In the genomic region with DNA sequence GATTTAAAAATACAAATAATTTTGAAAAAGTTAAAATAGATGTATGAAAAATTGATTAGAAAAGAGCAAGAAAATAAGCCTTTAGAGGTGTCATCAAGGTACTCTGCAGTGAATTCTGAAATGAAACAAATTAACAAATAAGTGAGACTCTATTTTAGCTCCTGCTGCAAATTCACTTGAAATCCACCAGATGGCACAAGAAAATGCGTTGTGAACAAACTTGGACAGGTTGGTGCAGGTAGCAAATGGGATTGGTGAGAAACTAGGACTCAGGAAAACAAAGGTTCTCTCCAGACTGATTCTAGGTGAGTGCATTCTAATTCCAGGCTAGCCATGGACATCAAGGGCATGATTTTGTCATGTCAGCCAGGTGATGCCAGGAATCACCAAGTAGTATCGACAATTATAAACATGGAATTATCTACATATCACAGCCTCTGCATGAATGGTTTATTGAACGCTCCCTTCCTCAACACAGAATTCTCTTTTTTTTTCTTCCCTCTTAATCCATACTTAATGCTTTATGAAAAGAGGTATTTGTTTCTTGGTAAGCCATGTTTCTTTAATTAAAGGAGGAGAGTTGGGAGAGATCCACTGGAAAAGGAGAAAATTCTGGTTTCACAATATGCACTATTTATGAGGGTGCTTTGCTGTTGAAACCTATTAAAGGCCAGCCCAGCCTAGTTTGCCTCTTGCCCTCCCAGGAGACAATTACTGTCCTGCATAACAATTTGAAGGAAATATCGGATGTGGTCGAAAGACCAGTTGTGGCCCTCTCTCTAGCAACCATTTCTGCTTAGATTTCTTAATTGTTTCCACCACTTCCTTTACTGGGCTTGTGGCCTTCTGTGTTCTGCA, we compare ENCODE assay signal across 7 cellular contexts.
A peak's percentile ranks its signal among the peaks of the same experiment; 100 is the strongest.
DNase-seq lines count a peak whose midpoint lies in the region; ATAC-seq, FAIRE-seq and TF ChIP-seq lines count a peak whose summit lies in the region.

No MANE protein-coding gene starts in this region.

- H3K36me3 ChIP-seq in kidney (ENCODE audit: control insufficient read depth in 1 of 2, insufficient read depth in 2 of 2, low read length in 2 of 2): no peaks in the 10 kb centered on the region

- no peaks in the 10 kb centered on the region for H3K4me1 Mint-ChIP-seq in T-helper 2 cell treated with Interferon-gamma antibody and Interleukin-4, amounts not matched to agents 5 μg/mL and 100 μg/mL, for 36 hours (ENCODE audit: low read depth)

- H3K4me3 Mint-ChIP-seq in T-helper 2 cell treated with Interferon-gamma antibody and Interleukin-4, amounts not matched to agents 5 μg/mL and 100 μg/mL, for 36 hours: no peak overlapping the region

- H3K4me3 ChIP-seq in astrocyte of the cerebellum (ENCODE audit: low read depth, low read length) (no peak overlapping the region), kidney (ENCODE audit: low read length in 2 of 2) (no peak overlapping the region)

- no peaks in the 10 kb centered on the region for H3K9me3 Mint-ChIP-seq in T-helper 2 cell treated with Interferon-gamma antibody and Interleukin-4, amounts not matched to agents 5 μg/mL and 100 μg/mL, for 36 hours

- peak; percentile 71 for FAIRE-seq in kidney (lab: Jason Lieb, UNC)

- no peak overlapping the region for H3K27ac ChIP-seq in kidney (ENCODE audit: low read depth in 2 of 2, low read length in 2 of 2)

- DNase-seq in LHCN-M2 (ENCODE audit: low read depth) (peak; percentile 14), astrocyte of the cerebellum (ENCODE audit: low read depth) (peak; percentile 13), kidney (no peak)
- no peak for DNase-seq in T-helper 2 cell treated with Interferon-gamma antibody and Interleukin-4, amounts not matched to agents 5 μg/mL and 100 μg/mL, for 36 hours (ENCODE audit: low spot score)
- DNase-seq in activated naive CD4-positive, alpha-beta T cell (lab: John Stamatoyannopoulos, UW): no peak

- H3K4me1 ChIP-seq in kidney (ENCODE audit: control insufficient read depth in 1 of 2, insufficient read depth in 1 of 2, low read depth in 1 of 2, low read length in 2 of 2): no peaks in the 10 kb centered on the region

- ATAC-seq in GM19463 (IDR thresholded peaks at IDR 0.05; ENCODE audit: unreplicated experiment): no peak

- no peak overlapping the region for H3K27ac Mint-ChIP-seq in T-helper 2 cell treated with Interferon-gamma antibody and Interleukin-4, amounts not matched to agents 5 μg/mL and 100 μg/mL, for 36 hours

- no peak overlapping the region for H3K9ac ChIP-seq in kidney (ENCODE audit: low read length in 2 of 2)

- peaks cover 23% of the 10 kb centered on the region for H3K27me3 Mint-ChIP-seq in T-helper 2 cell treated with Interferon-gamma antibody and Interleukin-4, amounts not matched to agents 5 μg/mL and 100 μg/mL, for 36 hours (ENCODE audit: low read depth)

- H3K36me3 Mint-ChIP-seq in T-helper 2 cell treated with Interferon-gamma antibody and Interleukin-4, amounts not matched to agents 5 μg/mL and 100 μg/mL, for 36 hours (ENCODE audit: low read depth): no peaks in the 10 kb centered on the region

- no peaks in the 10 kb centered on the region for H3K9me3 ChIP-seq in kidney (ENCODE audit: control insufficient read depth in 1 of 2, low read length in 2 of 2)

- peak; percentile 64 for TF ChIP-seq CTCF in GM12873 (IDR thresholded peaks at IDR 0.05; ENCODE audit: insufficient read depth, low read depth, low read length, missing control alignments)
- TF ChIP-seq CTCF in astrocyte of the cerebellum (IDR thresholded peaks at IDR 0.05; ENCODE audit: low read depth, low read length, missing control alignments): peak; percentile 65
- TF ChIP-seq CTCF in kidney (IDR thresholded peaks at IDR 0.05; ENCODE audit: borderline replicate concordance, extremely low read depth, insufficient read depth): peak; percentile 50

- intact Hi-C loops in kidney (cut with DNase I): no loop called here

- in situ Hi-C loops in astrocyte of the cerebellum (cut with HindIII; ENCODE audit: low sequenced_read_pairs): no loop called here

Comparison
In these comparisons a context has a peak if more than half of its experiments do, and no peak if none do; other contexts are left out.
1. DNase-seq: peak in LHCN-M2 (single experiment) and astrocyte of the cerebellum (single experiment); none in kidney (single experiment), T-helper 2 cell treated with Interferon-gamma antibody and Interleukin-4, amounts not matched to agents 5 μg/mL and 100 μg/mL, for 36 hours (single experiment) and activated naive CD4-positive, alpha-beta T cell (0 of 4).
2. Peak in every context shown above with its lines, with median percentiles within 50 percentile points of each other: CTCF ChIP-seq.